12 cellular contexts compared by ENCODE assay signal in the genomic region with DNA sequence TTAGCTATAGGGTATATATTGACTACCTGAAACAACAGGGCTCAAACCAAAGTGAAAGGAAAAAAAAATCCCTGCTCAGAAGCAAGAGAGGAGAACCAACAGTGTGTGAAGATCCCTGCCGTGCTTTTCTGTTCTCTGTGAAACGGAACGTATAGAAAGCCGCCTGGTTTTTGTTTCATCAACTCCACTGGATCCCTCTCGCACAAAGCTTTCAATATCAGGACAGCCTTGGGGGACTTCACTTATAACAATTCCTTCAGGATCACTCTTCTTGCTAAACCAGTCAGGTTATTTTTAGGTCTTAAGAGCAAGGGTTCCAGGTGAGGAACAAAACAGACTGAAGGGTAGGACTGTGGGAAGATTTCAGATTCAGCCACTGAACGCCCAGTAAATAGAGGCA.
A peak's percentile ranks its signal among the peaks of the same experiment; 100 is the strongest.
DNase-seq lines count a peak whose midpoint lies in the region; FAIRE-seq and TF ChIP-seq lines count a peak whose summit lies in the region.
"Had no signal": no experiment of that assay in that cellular context is flagged by ENCODE, and none has a peak within 500 bp of the region (broad histone marks: within the 10 kb centered on the region; RNA-seq: fewer than 3 reads in every experiment).

No MANE protein-coding gene starts in this region.

- H2AFZ ChIP-seq in astrocyte (ENCODE audit: low read depth, low read length): peak overlapping the region; percentile 38

- H3K36me3 Mint-ChIP-seq in astrocyte (ENCODE audit: low read depth, unreplicated experiment) (no peaks in the 10 kb centered on the region), nephron progenitor cell (ENCODE audit: low read depth) (no peaks in the 10 kb centered on the region)
- H3K36me3 Mint-ChIP-seq: activated CD8-positive, alpha-beta memory T cell treated with anti-CD3 and anti-CD28 coated beads, Interleukin-2, amount 10 ng/mL, durations not matched to agents 7 days and 5 days had no signal

- H3K4me3 ChIP-seq in astrocyte (ENCODE audit: insufficient read depth, low read depth, low read length) (peak overlapping the region; percentile 15), vagina (no peak overlapping the region)

- no peaks in the 10 kb centered on the region for H4K20me1 ChIP-seq in astrocyte (ENCODE audit: insufficient read depth, low read length)

- peak overlapping the region; percentile 55 for H3K9ac ChIP-seq in astrocyte (ENCODE audit: low read length)

- H3K36me3 ChIP-seq in astrocyte (ENCODE audit: insufficient read depth, low read length) (no peaks in the 10 kb centered on the region), vagina (no peaks in the 10 kb centered on the region)

- no peaks in the 10 kb centered on the region for H3K9me3 ChIP-seq in astrocyte (ENCODE audit: insufficient read depth, low read depth, low read length)
- H3K9me3 ChIP-seq in vagina: no peaks in the 10 kb centered on the region
- H3K9me3 ChIP-seq: Caco-2 had no signal

- no peaks in the 10 kb centered on the region for H3K27me3 Mint-ChIP-seq in astrocyte (ENCODE audit: low read depth, unreplicated experiment)
- no peaks in the 10 kb centered on the region for H3K27me3 Mint-ChIP-seq in nephron progenitor cell (ENCODE audit: low read depth, poor library complexity)

- H3K27me3 ChIP-seq in astrocyte (ENCODE audit: insufficient read depth, low read length) (no peaks in the 10 kb centered on the region), vagina (no peaks in the 10 kb centered on the region)

- H3K4me3 Mint-ChIP-seq in astrocyte (ENCODE audit: unreplicated experiment) (no peak overlapping the region), nephron progenitor cell (peak overlapping the region; percentile 24)
- H3K4me3 Mint-ChIP-seq: activated CD8-positive, alpha-beta memory T cell treated with anti-CD3 and anti-CD28 coated beads, Interleukin-2, amount 10 ng/mL, durations not matched to agents 7 days and 5 days; T-helper 1 cell treated with Interleukin-12 subunit alpha and Interleukin-12 subunit beta and Interleukin-4 antibody, amounts not matched to agents 30 μg/mL and 1 μg/mL, for 36 hours had no signal

- intact Hi-C loops in vagina (cut with DNase I): no loop called here

- no peak overlapping the region for H3K27ac Mint-ChIP-seq in astrocyte (ENCODE audit: unreplicated experiment)
- peak overlapping the region; percentile 96 for H3K27ac Mint-ChIP-seq in nephron progenitor cell
- H3K27ac Mint-ChIP-seq: activated CD8-positive, alpha-beta memory T cell treated with anti-CD3 and anti-CD28 coated beads, Interleukin-2, amount 10 ng/mL, durations not matched to agents 7 days and 5 days; T-helper 1 cell treated with Interleukin-12 subunit alpha and Interleukin-12 subunit beta and Interleukin-4 antibody, amounts not matched to agents 30 μg/mL and 1 μg/mL, for 36 hours had no signal

- TF ChIP-seq POLR2A in vagina (IDR thresholded peaks at IDR 0.05): no peak

- no peak for TF ChIP-seq CTCF in astrocyte (IDR thresholded peaks at IDR 0.05; ENCODE audit: insufficient read depth, low read depth, low read length)
- no peak for TF ChIP-seq CTCF in nephron progenitor cell (IDR thresholded peaks at IDR 0.05)
- no peak for TF ChIP-seq CTCF in vagina (IDR thresholded peaks at IDR 0.05)

- H3K79me2 ChIP-seq in astrocyte (ENCODE audit: insufficient read depth, low read length): no peaks in the 10 kb centered on the region

- H3K4me1 ChIP-seq in astrocyte (ENCODE audit: insufficient read depth, low read length) (peaks cover 16% of the 10 kb centered on the region), vagina (peaks cover 8% of the 10 kb centered on the region)
- H3K4me1 ChIP-seq: Caco-2 had no signal

- H3K27ac ChIP-seq in astrocyte (ENCODE audit: low read depth, low read length) (peak overlapping the region; percentile 43), vagina (no peak overlapping the region)

- H3K9me3 Mint-ChIP-seq in astrocyte (ENCODE audit: unreplicated experiment) (no peaks in the 10 kb centered on the region), nephron progenitor cell (no peaks in the 10 kb centered on the region)
- H3K9me3 Mint-ChIP-seq: T-helper 1 cell treated with Interleukin-12 subunit alpha and Interleukin-12 subunit beta and Interleukin-4 antibody, amounts not matched to agents 30 μg/mL and 1 μg/mL, for 36 hours had no signal

- peaks cover 6% of the 10 kb centered on the region for H3K4me1 Mint-ChIP-seq in astrocyte (ENCODE audit: low read depth, unreplicated experiment)
- peaks cover 29% of the 10 kb centered on the region for H3K4me1 Mint-ChIP-seq in nephron progenitor cell
- H3K4me1 Mint-ChIP-seq: activated CD8-positive, alpha-beta memory T cell treated with anti-CD3 and anti-CD28 coated beads, Interleukin-2, amount 10 ng/mL, durations not matched to agents 7 days and 5 days had no signal

- no peak for FAIRE-seq in astrocyte (lab: Jason Lieb, UNC)

- peak overlapping the region; percentile 71 for H3K4me2 ChIP-seq in astrocyte (ENCODE audit: low read length)

- DNase-seq in DMS79 treated with DMSO at 0.1 percent for 48 hours (lab: John Stamatoyannopoulos, UW): peak; percentile 73
- DNase-seq in NCI-H2029 treated with DMSO at 0.1 percent for 48 hours (lab: John Stamatoyannopoulos, UW): peak; percentile 70
- no peak for DNase-seq in astrocyte (ENCODE audit: low read depth)
- DNase-seq in nephron progenitor cell: no peak
- DNase-seq in vagina (ENCODE audit: extremely low spot score in 2 of 2): no peak
- no peak for DNase-seq in activated CD4-positive, alpha-beta T cell treated with anti-CD3 and anti-CD28 coated beads, Interleukin-2, amount 50 U/mL, for 1 hour
- no peak for DNase-seq in HuH-7.5 (ENCODE audit: low spot score)
- no peak for DNase-seq in activated effector memory CD4-positive, alpha-beta T cell treated with anti-CD3 and anti-CD28 coated beads, Interleukin-2, amount 50 U/mL, for 16 hours
- DNase-seq: activated CD8-positive, alpha-beta memory T cell treated with anti-CD3 and anti-CD28 coated beads, Interleukin-2, amount 10 ng/mL, durations not matched to agents 7 days and 5 days; Caco-2; NCI-H526 treated with DMSO at 0.1 percent for 48 hours had no signal

Comparison
In these comparisons a context has a peak if more than half of its experiments do, and no peak if none do; other contexts are left out.
1. DNase-seq: peak in DMS79 treated with DMSO at 0.1 percent for 48 hours (single experiment) and NCI-H2029 treated with DMSO at 0.1 percent for 48 hours (single experiment); none in astrocyte (single experiment), nephron progenitor cell (single experiment), vagina (0 of 2), activated CD4-positive, alpha-beta T cell treated with anti-CD3 and anti-CD28 coated beads, Interleukin-2, amount 50 U/mL, for 1 hour (single experiment), HuH-7.5 (single experiment) and activated effector memory CD4-positive, alpha-beta T cell treated with anti-CD3 and anti-CD28 coated beads, Interleukin-2, amount 50 U/mL, for 16 hours (single experiment).